In the genomic region with DNA sequence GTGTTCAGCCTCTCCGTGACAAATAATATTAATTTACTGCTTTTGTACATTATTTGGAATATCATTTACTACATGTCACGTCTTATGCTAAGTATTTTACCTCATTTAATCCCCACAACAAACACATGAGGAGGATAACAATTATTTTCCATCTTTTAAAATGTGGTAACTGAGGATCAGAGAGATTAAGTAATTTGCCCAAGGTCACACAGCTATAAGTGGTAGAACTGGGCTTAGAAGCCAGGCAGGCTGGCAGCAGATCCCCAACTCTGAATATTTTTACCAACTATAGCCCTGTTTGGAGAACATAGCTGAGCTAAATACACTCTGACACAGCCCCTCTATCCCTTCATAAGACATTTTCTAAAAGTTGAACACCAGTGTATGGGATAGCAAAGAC, we compare ENCODE assay signal across 2 cellular contexts.
TF ChIP-seq lines count a peak whose summit lies in the region.

No MANE protein-coding gene starts in this region.

TF ChIP-seq in A549, 52 proteins besides CTCF, POLR2A, EP300 and RAD21:
- peak; percentile 88 for TF ChIP-seq KDM1A (IDR thresholded peaks at IDR 0.05; ENCODE audit: low read depth)
- TF ChIP-seq, protein P1, sequence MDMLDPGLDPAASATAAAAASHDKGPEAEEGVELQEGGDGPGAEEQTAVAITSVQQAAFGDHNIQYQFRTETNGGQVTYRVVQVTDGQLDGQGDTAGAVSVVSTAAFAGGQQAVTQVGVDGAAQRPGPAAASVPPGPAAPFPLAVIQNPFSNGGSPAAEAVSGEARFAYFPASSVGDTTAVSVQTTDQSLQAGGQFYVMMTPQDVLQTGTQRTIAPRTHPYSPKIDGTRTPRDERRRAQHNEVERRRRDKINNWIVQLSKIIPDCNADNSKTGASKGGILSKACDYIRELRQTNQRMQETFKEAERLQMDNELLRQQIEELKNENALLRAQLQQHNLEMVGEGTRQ (IDR thresholded peaks at IDR 0.05) = no peak
TF ChIP-seq in A549: peak in this region for 1.

TF ChIP-seq in K562, 482 proteins besides CTCF, POLR2A, EP300 and RAD21:
- TF ChIP-seq RBM25 (IDR thresholded peaks at IDR 0.05; ENCODE audit: low read depth, low read length, severe bottlenecking) (peak; percentile 80), CREB1 (IDR thresholded peaks at IDR 0.05) (no peak), CREB1 (CRISPR knock-in tag; IDR thresholded peaks at IDR 0.05) (no peak), ZNF589 (CRISPR knock-in tag; IDR thresholded peaks at IDR 0.05; ENCODE audit: low read depth) (no peak), ZFP36 (IDR thresholded peaks at IDR 0.05; ENCODE audit: low read depth, low read length, partially characterized antibody) (peak; percentile 15), SIX5 (IDR thresholded peaks at IDR 0.05; ENCODE audit: borderline replicate concordance in 1 of 2, insufficient read depth in 1 of 2, low read depth in 1 of 2, low read length in 2 of 2) (no peak), TGIF2 (CRISPR knock-in tag; IDR thresholded peaks at IDR 0.05) (no peak), TFAM (CRISPR knock-in tag; conservative IDR thresholded peaks at IDR 0.05) (no peak), BCOR (IDR thresholded peaks at IDR 0.05) (peak; percentile 40; the same call in 1 of the 2 replicates)
- TF ChIP-seq, protein P2, sequence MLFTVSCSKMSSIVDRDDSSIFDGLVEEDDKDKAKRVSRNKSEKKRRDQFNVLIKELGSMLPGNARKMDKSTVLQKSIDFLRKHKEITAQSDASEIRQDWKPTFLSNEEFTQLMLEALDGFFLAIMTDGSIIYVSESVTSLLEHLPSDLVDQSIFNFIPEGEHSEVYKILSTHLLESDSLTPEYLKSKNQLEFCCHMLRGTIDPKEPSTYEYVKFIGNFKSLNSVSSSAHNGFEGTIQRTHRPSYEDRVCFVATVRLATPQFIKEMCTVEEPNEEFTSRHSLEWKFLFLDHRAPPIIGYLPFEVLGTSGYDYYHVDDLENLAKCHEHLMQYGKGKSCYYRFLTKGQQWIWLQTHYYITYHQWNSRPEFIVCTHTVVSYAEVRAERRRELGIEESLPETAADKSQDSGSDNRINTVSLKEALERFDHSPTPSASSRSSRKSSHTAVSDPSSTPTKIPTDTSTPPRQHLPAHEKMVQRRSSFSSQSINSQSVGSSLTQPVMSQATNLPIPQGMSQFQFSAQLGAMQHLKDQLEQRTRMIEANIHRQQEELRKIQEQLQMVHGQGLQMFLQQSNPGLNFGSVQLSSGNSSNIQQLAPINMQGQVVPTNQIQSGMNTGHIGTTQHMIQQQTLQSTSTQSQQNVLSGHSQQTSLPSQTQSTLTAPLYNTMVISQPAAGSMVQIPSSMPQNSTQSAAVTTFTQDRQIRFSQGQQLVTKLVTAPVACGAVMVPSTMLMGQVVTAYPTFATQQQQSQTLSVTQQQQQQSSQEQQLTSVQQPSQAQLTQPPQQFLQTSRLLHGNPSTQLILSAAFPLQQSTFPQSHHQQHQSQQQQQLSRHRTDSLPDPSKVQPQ (CRISPR knock-in tag; IDR thresholded peaks at IDR 0.05; ENCODE audit: borderline replicate concordance) = no peak
- TF ChIP-seq, protein P3, sequence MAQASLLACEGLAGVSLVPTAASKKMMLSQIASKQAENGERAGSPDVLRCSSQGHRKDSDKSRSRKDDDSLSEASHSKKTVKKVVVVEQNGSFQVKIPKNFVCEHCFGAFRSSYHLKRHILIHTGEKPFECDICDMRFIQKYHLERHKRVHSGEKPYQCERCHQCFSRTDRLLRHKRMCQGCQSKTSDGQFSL (CRISPR knock-in tag; IDR thresholded peaks at IDR 0.05) = no peak
- TF ChIP-seq, protein P3 (tag; IDR thresholded peaks at IDR 0.05) = no peak
